8 cellular contexts compared by ENCODE assay signal in the genomic region with DNA sequence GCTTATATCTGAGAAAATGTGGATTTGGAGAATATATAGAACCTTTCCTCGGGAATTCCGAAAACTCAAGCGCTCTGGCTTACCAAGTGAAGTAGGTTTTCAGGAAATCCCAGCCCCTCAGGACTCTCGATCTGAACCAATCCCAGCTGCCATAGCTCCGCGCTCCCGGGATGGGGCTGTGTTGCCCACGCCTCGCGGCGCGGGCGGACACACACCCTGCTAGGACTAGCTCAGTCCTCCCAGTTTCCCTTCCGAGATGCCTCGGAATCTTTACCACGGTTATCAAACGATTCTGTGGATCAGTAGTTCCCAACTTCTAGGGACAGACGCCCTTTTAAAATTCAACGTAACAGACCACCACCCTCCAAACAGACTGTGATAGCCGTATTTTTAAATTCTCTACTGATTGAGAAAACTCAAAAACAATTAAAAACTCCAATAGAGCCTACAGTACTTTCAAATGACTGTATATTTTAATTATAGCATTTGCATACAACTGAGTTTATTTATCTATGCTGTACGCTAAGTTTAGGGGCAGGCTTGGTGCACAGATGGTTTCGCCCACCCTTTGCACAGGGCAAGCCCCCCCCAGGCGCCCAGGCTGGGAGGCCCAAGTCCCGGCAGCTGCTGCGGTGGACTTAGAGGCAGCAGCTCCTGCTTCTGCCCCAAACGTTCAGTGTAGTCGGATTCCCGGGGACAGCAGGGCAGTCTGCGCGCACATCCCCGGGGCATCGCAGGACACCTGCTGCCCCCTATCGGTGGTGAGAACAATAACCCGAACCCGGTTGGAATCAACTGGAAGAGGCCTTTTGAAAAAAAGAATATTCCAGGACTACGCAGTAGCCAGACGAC. TPM values are rescaled to one million over a fixed set of nuclear protein-coding genes. Genes with fewer than 3 reads are reported as not detected.
A peak's percentile ranks its signal among the peaks of the same experiment; 100 is the strongest.
DNase-seq lines count a peak whose midpoint lies in the region; ATAC-seq and TF ChIP-seq lines count a peak whose summit lies in the region.

No MANE protein-coding gene starts in this region.

- no peaks in the 10 kb centered on the region for H3K36me3 ChIP-seq in Karpas-422 (ENCODE audit: insufficient read depth, low read length)
- H3K36me3 ChIP-seq in prostate gland: no peaks in the 10 kb centered on the region

- DNase-seq in GM04504 (ENCODE audit: low read depth) (peak; percentile 53), H4 (ENCODE audit: low spot score) (peak; percentile 76), Karpas-422 (peak; percentile 93), SW480 (ENCODE audit: low spot score) (peak; percentile 80), anterior cingulate cortex (lab: John Stamatoyannopoulos, UW) (peak; percentile 3 to 89 (median 73)), left ventricle myocardium superior (peak; percentile 82), prostate gland (ENCODE audit: low spot score) (peak; percentile 69), NCI-H2196 (lab: John Stamatoyannopoulos, UW; ENCODE audit: unreplicated experiment) (no peak)

- H3K79me2 ChIP-seq in Karpas-422 (ENCODE audit: low read length): no peaks in the 10 kb centered on the region

- H3K9ac ChIP-seq in Karpas-422 (ENCODE audit: low read length): peak overlapping the region; percentile 86

- H2AFZ ChIP-seq in Karpas-422 (ENCODE audit: low read length): peak overlapping the region; percentile 73

- H3K27ac ChIP-seq in Karpas-422 (ENCODE audit: low read length) (peak overlapping the region; percentile 98), prostate gland (peak overlapping the region; percentile 97 to 98)

- no peaks in the 10 kb centered on the region for H4K20me1 ChIP-seq in Karpas-422 (ENCODE audit: insufficient read depth, low read depth, low read length)

- no peak for TF ChIP-seq POLR2A in prostate gland (IDR thresholded peaks at IDR 0.05)

- no peaks in the 10 kb centered on the region for H3K9me2 ChIP-seq in Karpas-422 (replicated peaks; ENCODE audit: insufficient read depth, low read length)

- H3K9me3 ChIP-seq in Karpas-422 (ENCODE audit: low read length) (no peaks in the 10 kb centered on the region), prostate gland (no peaks in the 10 kb centered on the region)

- peak; percentile 85 for ATAC-seq in left ventricle myocardium superior

- peak overlapping the region; percentile 80 for H3K4me2 ChIP-seq in Karpas-422 (ENCODE audit: low read depth, low read length, poor library complexity, severe bottlenecking)

- peak; percentile 64 to 85 (median 82) for TF ChIP-seq CTCF in prostate gland (IDR thresholded peaks at IDR 0.05)

- H3K27me3 ChIP-seq in Karpas-422 (ENCODE audit: low read length): no peaks in the 10 kb centered on the region
- no peaks in the 10 kb centered on the region for H3K27me3 ChIP-seq in prostate gland (replicated peaks; ENCODE audit: insufficient read depth)

- 4% methylated on average over 37 of the region's 37 CpGs for WGBS in prostate gland

- H3K4me1 ChIP-seq in Karpas-422 (ENCODE audit: low read length) (peaks cover 73% of the 10 kb centered on the region), prostate gland (replicated peaks) (no peaks in the 10 kb centered on the region)

- H3K4me3 ChIP-seq in Karpas-422 (ENCODE audit: low read length) (peak overlapping the region; percentile 81), prostate gland (peak overlapping the region; percentile 64 to 68)

- intact Hi-C loops in left ventricle myocardium superior (cut with micrococcal nuclease): loop anchor here (10.0 kb wide), 3 partner anchors 95 to 195 kb away; partner anchors contain the start of gene BBX
- intact Hi-C loops in prostate gland (cut with DNase I): loop anchor here (2.0 to 10.0 kb wide), 3 partner anchors 95 to 255 kb away; no protein-coding TSS in a partner anchor

RNA-seq across cellular contexts. Expression of gene CCDC54, which starts 52.3 kb away (rescaled TPM):
- not detected in 2 replicates for total RNA-seq in H4 (2014; rRNA removed; shearing (Covaris generic))
- total RNA-seq in Karpas-422 (2014; rRNA removed; shearing (Covaris generic); ENCODE audit: low replicate concordance): not detected in 2 replicates
- not detected for total RNA-seq in left ventricle myocardium superior
- total RNA-seq in prostate gland: 1 to 10 TPM in 1 of 2 donors, not detected in 1; 5.4 TPM
